Comparison of ENCODE assay signal across 8 cellular contexts in the genomic region with DNA sequence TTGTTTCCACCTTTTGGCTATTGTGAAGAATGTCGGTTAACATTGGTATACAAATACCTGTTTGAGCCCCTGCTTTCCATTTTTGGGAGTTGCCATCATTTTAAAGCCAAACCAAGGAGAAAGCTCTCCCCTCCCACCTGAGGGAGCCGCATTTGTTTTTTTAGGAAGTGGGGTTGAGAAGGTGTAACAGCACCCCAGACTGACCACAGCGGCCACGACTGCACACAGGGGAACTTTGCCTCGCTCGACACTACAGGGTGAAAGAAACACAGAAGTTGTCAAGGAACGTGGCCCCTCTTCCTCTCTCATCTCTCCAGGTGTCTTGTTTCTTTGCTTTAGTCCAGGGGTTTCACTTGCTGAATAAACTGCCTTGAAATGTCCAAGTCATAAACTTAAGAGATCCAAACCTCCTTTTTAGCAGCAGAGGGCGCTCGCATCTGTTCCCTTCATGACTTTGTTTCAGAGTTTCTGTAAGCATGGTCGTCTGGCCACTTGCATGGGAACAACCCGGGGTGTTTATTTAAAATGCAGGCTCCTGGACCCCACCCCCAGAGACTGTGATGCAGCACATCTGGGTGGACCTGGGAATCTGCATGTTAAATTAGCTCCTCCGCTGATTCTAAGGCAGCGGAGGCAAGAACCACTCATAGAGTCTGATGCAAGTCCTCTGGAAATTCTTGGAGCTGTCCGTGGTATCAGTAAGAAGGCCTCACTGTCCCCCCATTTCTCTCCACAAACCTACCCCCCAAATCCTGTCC. TPM values are rescaled to one million over a fixed set of nuclear protein-coding genes. Genes with fewer than 3 reads are reported as not detected.
DNase-seq lines count a peak whose midpoint lies in the region; ATAC-seq and TF ChIP-seq lines count a peak whose summit lies in the region.

No MANE protein-coding gene starts in this region.

- intact Hi-C loops in activated CD4-positive, alpha-beta T cell treated with anti-CD3 and anti-CD28 coated beads, Interleukin-2, amount 10 ng/mL, durations not matched to agents 24 days and 14 days (cut with micrococcal nuclease), result loop anchor here (10.0 kb wide), 2 partner anchors 370 to 1380 kb away; a partner anchor contains a TSS
- intact Hi-C loops in naive thymus-derived CD4-positive, alpha-beta T cell (cut with micrococcal nuclease), result loop anchor here (1.0 to 10.0 kb wide), 4 partner anchors 255 to 1250 kb away; a partner anchor contains a TSS

- H3K36me3 Mint-ChIP-seq in activated CD4-positive, alpha-beta T cell treated with anti-CD3 and anti-CD28 coated beads, Interleukin-2, amount 10 ng/mL, durations not matched to agents 24 days and 14 days (ENCODE audit: low read depth), result peaks cover 6% of the 10 kb centered on the region
- H3K36me3 Mint-ChIP-seq in effector memory CD8-positive, alpha-beta T cell (ENCODE audit: insufficient read depth), result peaks cover 10% of the 10 kb centered on the region
- peaks cover 0 to 4% (median 3%) of the 10 kb centered on the region in 5 donors for H3K36me3 Mint-ChIP-seq in naive thymus-derived CD4-positive, alpha-beta T cell

- CTCF ChIA-PET in naive thymus-derived CD4-positive, alpha-beta T cell (lab: Charles Lee), result interaction anchor here (0.5 to 5.3 kb wide), 8 partner anchors 9 to 714 kb away, joined by 3 to 59 read pairs (median 4); no protein-coding TSS in a partner anchor

- H3K4me3 ChIP-seq in naive thymus-derived CD4-positive, alpha-beta T cell (ENCODE audit: low read length), result no peak overlapping the region
- no peak overlapping the region for H3K4me3 ChIP-seq in tibial nerve

- peaks cover 10 to 30% of the 10 kb centered on the region in 2 donors for H3K4me1 ChIP-seq in naive thymus-derived CD4-positive, alpha-beta T cell (ENCODE audit: control insufficient read depth in 2 of 2, insufficient read depth in 2 of 2, low read length in 2 of 2)
- H3K4me1 ChIP-seq in tibial nerve, result peaks cover 0 to 38% (median 15%) of the 10 kb centered on the region in 4 donors

- 22 to 30% methylated on average over 14 of the region's 14 CpGs for WGBS in tibial nerve, 2 donors

- H3K27ac ChIP-seq in naive thymus-derived CD4-positive, alpha-beta T cell (ENCODE audit: low read depth, low read length), result no peak overlapping the region
- no peak overlapping the region for H3K27ac ChIP-seq in tibial nerve

- peaks cover 0 to 5% (median 0%) of the 10 kb centered on the region in 3 experiments for H3K36me3 ChIP-seq in naive thymus-derived CD4-positive, alpha-beta T cell (ENCODE audit: control insufficient read depth in 2 of 3, insufficient read depth in 3 of 3, low read length in 3 of 3)
- H3K36me3 ChIP-seq in tibial nerve, result no peaks in the 10 kb centered on the region

- peak overlapping the region; percentile 30 for H3K4me3 Mint-ChIP-seq in activated CD4-positive, alpha-beta T cell treated with anti-CD3 and anti-CD28 coated beads, Interleukin-2, amount 10 ng/mL, durations not matched to agents 24 days and 14 days
- H3K4me3 Mint-ChIP-seq in effector memory CD8-positive, alpha-beta T cell, result peak overlapping the region; percentile 22 to 87
- peak overlapping the region; percentile 40 to 99 (median 66) for H3K4me3 Mint-ChIP-seq in naive thymus-derived CD4-positive, alpha-beta T cell

- peaks cover 37% of the 10 kb centered on the region for H3K4me1 Mint-ChIP-seq in activated CD4-positive, alpha-beta T cell treated with anti-CD3 and anti-CD28 coated beads, Interleukin-2, amount 10 ng/mL, durations not matched to agents 24 days and 14 days
- peaks cover 31 to 36% of the 10 kb centered on the region in 2 donors for H3K4me1 Mint-ChIP-seq in effector memory CD8-positive, alpha-beta T cell (ENCODE audit: low read depth in 2 of 2)
- peaks cover 25 to 48% (median 38%) of the 10 kb centered on the region in 7 donors for H3K4me1 Mint-ChIP-seq in naive thymus-derived CD4-positive, alpha-beta T cell

- TF ChIP-seq POLR2A in tibial nerve (IDR thresholded peaks at IDR 0.05), result no peak

- peaks cover 30% of the 10 kb centered on the region for H3K27me3 Mint-ChIP-seq in activated CD4-positive, alpha-beta T cell treated with anti-CD3 and anti-CD28 coated beads, Interleukin-2, amount 10 ng/mL, durations not matched to agents 24 days and 14 days
- H3K27me3 Mint-ChIP-seq in effector memory CD8-positive, alpha-beta T cell, result peaks cover 0 to 9% of the 10 kb centered on the region in 2 donors
- peaks cover 0 to 34% (median 6%) of the 10 kb centered on the region in 5 donors for H3K27me3 Mint-ChIP-seq in naive thymus-derived CD4-positive, alpha-beta T cell

- DNase-seq in SIG-M5 treated with dmso at 0.1 percent for 504 hours (lab: John Stamatoyannopoulos, UW; ENCODE audit: unreplicated experiment) (peak; percentile 47), SIG-M5 (lab: John Stamatoyannopoulos, UW) (no peak), NCI-H2227 (lab: John Stamatoyannopoulos, UW; ENCODE audit: unreplicated experiment) (peak; percentile 66), tibial nerve (ENCODE audit: low spot score in 2 of 2) (peak in 1 of 2 donors; percentile 59), 8988T (no peak)
- DNase-seq in activated CD4-positive, alpha-beta T cell treated with anti-CD3 and anti-CD28 coated beads, Interleukin-2, amount 10 ng/mL, durations not matched to agents 24 days and 14 days, result peak; percentile 86
- DNase-seq in effector memory CD8-positive, alpha-beta T cell, result peak; percentile 36 to 44 (median 39)
- DNase-seq in naive thymus-derived CD4-positive, alpha-beta T cell, result peak in 7 of 9 donors; percentile 20 to 52 (median 43)

- H3K27me3 ChIP-seq in naive thymus-derived CD4-positive, alpha-beta T cell (ENCODE audit: control insufficient read depth in 2 of 2, insufficient read depth in 2 of 2, low read length in 2 of 2), result no peaks in the 10 kb centered on the region
- H3K27me3 ChIP-seq in tibial nerve, result no peaks in the 10 kb centered on the region

- H3K9me3 ChIP-seq in naive thymus-derived CD4-positive, alpha-beta T cell (ENCODE audit: control insufficient read depth in 2 of 3, low read length in 3 of 3), result no peaks in the 10 kb centered on the region
- no peaks in the 10 kb centered on the region for H3K9me3 ChIP-seq in tibial nerve

- H3K27ac Mint-ChIP-seq in activated CD4-positive, alpha-beta T cell treated with anti-CD3 and anti-CD28 coated beads, Interleukin-2, amount 10 ng/mL, durations not matched to agents 24 days and 14 days, result no peak overlapping the region
- no peak overlapping the region for H3K27ac Mint-ChIP-seq in effector memory CD8-positive, alpha-beta T cell
- H3K27ac Mint-ChIP-seq in naive thymus-derived CD4-positive, alpha-beta T cell, result peak overlapping the region in 4 of 9 donors; percentile 6 to 52 (median 32)

- TF ChIP-seq CTCF in tibial nerve (IDR thresholded peaks at IDR 0.05), result peak; percentile 16 to 61 (median 41)

- peak; percentile 13 for ATAC-seq in effector memory CD8-positive, alpha-beta T cell (replicated peaks)
- ATAC-seq in naive thymus-derived CD4-positive, alpha-beta T cell, result no peak

- no peaks in the 10 kb centered on the region for H3K9me3 Mint-ChIP-seq in activated CD4-positive, alpha-beta T cell treated with anti-CD3 and anti-CD28 coated beads, Interleukin-2, amount 10 ng/mL, durations not matched to agents 24 days and 14 days
- H3K9me3 Mint-ChIP-seq in effector memory CD8-positive, alpha-beta T cell, result no peaks in the 10 kb centered on the region
- H3K9me3 Mint-ChIP-seq in naive thymus-derived CD4-positive, alpha-beta T cell, result peaks cover 0 to 2% (median 0%) of the 10 kb centered on the region in 11 donors

- POLR2A ChIA-PET in naive thymus-derived CD4-positive, alpha-beta T cell (lab: Charles Lee), result no interaction called here

- TF ChIP-seq EP300 in tibial nerve (IDR thresholded peaks at IDR 0.05), result no peak

RNA-seq across cellular contexts. Expression of a gene that starts 2.1 kb away (rescaled TPM):
- 2.4 and 2.8 TPM in 2 replicates for total RNA-seq in activated CD4-positive, alpha-beta T cell treated with anti-CD3 and anti-CD28 coated beads, Interleukin-2, amount 10 ng/mL, durations not matched to agents 24 days and 14 days
- 1 to 10 TPM; 3.0 to 6.2 (median 4.4) TPM for total RNA-seq in naive thymus-derived CD4-positive, alpha-beta T cell
- polyA plus RNA-seq in naive thymus-derived CD4-positive, alpha-beta T cell, result 1 to 10 TPM; 4.4 to 8.6 TPM
- total RNA-seq in tibial nerve, result 10 to 100 TPM in 3 of 4 donors, 1 to 10 TPM in 1; 9.8 to 18.6 (median 15.6) TPM

Comparison
In these comparisons a context has a peak if more than half of its experiments do, and no peak if none do; other contexts are left out.
1. DNase-seq: peak in SIG-M5 treated with dmso at 0.1 percent for 504 hours (single experiment), NCI-H2227 (single experiment), activated CD4-positive, alpha-beta T cell treated with anti-CD3 and anti-CD28 coated beads, Interleukin-2, amount 10 ng/mL, durations not matched to agents 24 days and 14 days (single experiment), effector memory CD8-positive, alpha-beta T cell (3 of 3) and naive thymus-derived CD4-positive, alpha-beta T cell (7 of 9); none in SIG-M5 (single experiment) and 8988T (single experiment).
2. Peak in every context shown above with its lines, with median percentiles within 50 percentile points of each other: H3K4me3 Mint-ChIP-seq.